ENCODE assay signal across 31 cellular contexts in genomic region chr11:70079691-70080090, GRCh38. TPM values are rescaled to one million over a fixed set of nuclear protein-coding genes. Genes with fewer than 3 reads are reported as not detected.
DNase-seq lines count a peak whose midpoint lies in the region; ATAC-seq, FAIRE-seq and TF ChIP-seq lines count a peak whose summit lies in the region.
"Had no signal": no experiment of that assay in that cellular context is flagged by ENCODE, and none has a peak within 500 bp of the region (broad histone marks: within the 10 kb centered on the region; RNA-seq: fewer than 3 reads in every experiment).

No MANE protein-coding gene starts in this region.

- no peaks in the 10 kb centered on the region for H3K36me3 Mint-ChIP-seq in MCF 10A (ENCODE audit: insufficient read depth, unreplicated experiment)
- H3K36me3 Mint-ChIP-seq in nephron (ENCODE audit: low read depth) = no peaks in the 10 kb centered on the region

- H3K4me3 ChIP-seq in thoracic aorta (peak overlapping the region; percentile 75), HepG2 (replicated peaks in 1 of 3; ENCODE audit: insufficient read depth in 1 of 3, low read depth in 2 of 3, low read length in 3 of 3) (no peak overlapping the region)
- H3K4me3 ChIP-seq: body of pancreas, HAP-1 had no signal

- no peak for FAIRE-seq in HepG2 (lab: Jason Lieb, UNC)

- H3K27me3 Mint-ChIP-seq in MCF 10A (ENCODE audit: insufficient read depth, unreplicated experiment) = no peaks in the 10 kb centered on the region
- peaks cover 80% of the 10 kb centered on the region for H3K27me3 Mint-ChIP-seq in nephron (ENCODE audit: low read depth)

- H3K4me3 Mint-ChIP-seq in MCF 10A (ENCODE audit: unreplicated experiment) (no peak overlapping the region), nephron (peak overlapping the region in 2 of 3 experiments; percentile 69)
- H3K4me3 Mint-ChIP-seq: stimulated activated naive CD8-positive, alpha-beta T cell treated with anti-CD3 and anti-CD28 coated beads, Interleukin-15, amount 100 ng/mL, for 72 hours had no signal

- no peaks in the 10 kb centered on the region for H3K79me2 ChIP-seq in HepG2 (ENCODE audit: insufficient read depth, low read length)

- in situ Hi-C loops in HepG2 (cut with HindIII; ENCODE audit: extremely low pct_ligation_motif_present, low pct_unique_long_range_greater_than_20kb) = loop anchor here (5.0 kb wide), 1 partner anchor 137 kb away; no protein-coding TSS in a partner anchor

- TF ChIP-seq POLR2A in HepG2 (IDR thresholded peaks at IDR 0.05; ENCODE audit: insufficient read depth in 1 of 2, low read depth in 2 of 2, low read length in 2 of 2) = no peak

- TF ChIP-seq EP300 in HepG2 (IDR thresholded peaks at IDR 0.05; ENCODE audit: low read depth in 2 of 2, low read length in 2 of 2) (no peak), HepG2 (CRISPR knock-in tag; IDR thresholded peaks at IDR 0.05; ENCODE audit: borderline replicate concordance) (no peak)

- DNase-seq in HT-29 (ENCODE audit: low spot score) (peak; percentile 52), MCF 10A (ENCODE audit: unreplicated experiment) (peak; percentile 7), thoracic aorta (ENCODE audit: low spot score) (no peak), COLO829 (ENCODE audit: low spot score) (no peak), HepG2 (ENCODE audit: low spot score) (no peak)
- DNase-seq: activated CD4-positive, alpha-beta T cell treated with anti-CD3 and anti-CD28 coated beads for 48 hours; activated gamma-delta T cell treated with Interleukin-2 at 50 U/mL for 16 hours; activated T-cell treated with anti-CD3 and anti-CD28 coated beads, Interleukin-2, amount 50 U/mL, for 1 hour; DMS79; effector CD4-positive, alpha-beta T cell; erythroblast; GDM1; Kasumi-1; mesenchymal stem cell; MV-4-11; NCI-H1436 treated with DMSO at 0.1 percent for 48 hours; NCI-H82; stimulated activated CD4-positive, alpha-beta T cell treated with anti-CD3 and anti-CD28 coated beads, Interleukin-1b, Interleukin-23, amount 100 ng/mL, for 48 hours; stimulated activated CD8-positive, alpha-beta memory T cell treated with anti-CD3 and anti-CD28 coated beads, Interleukin-4, amount 100 ng/mL, for 48 hours; stimulated activated naive CD8-positive, alpha-beta T cell treated with anti-CD3 and anti-CD28 coated beads, Interleukin-15, amount 100 ng/mL, for 72 hours; trophoblast cell; WERI-Rb-1 had no signal

- H3K27ac Mint-ChIP-seq in MCF 10A (ENCODE audit: low read depth, unreplicated experiment) = no peak overlapping the region
- no peak overlapping the region for H3K27ac Mint-ChIP-seq in nephron
- H3K27ac Mint-ChIP-seq: stimulated activated naive CD8-positive, alpha-beta T cell treated with anti-CD3 and anti-CD28 coated beads, Interleukin-15, amount 100 ng/mL, for 72 hours had no signal

- H3K9ac ChIP-seq in HepG2 (ENCODE audit: insufficient read depth, low read depth, low read length) = no peak overlapping the region
- H3K9ac ChIP-seq: BLaER1 had no signal

- no peaks in the 10 kb centered on the region for H4K20me1 ChIP-seq in HepG2 (ENCODE audit: insufficient read depth, low read length)

- H3K9me3 Mint-ChIP-seq in MCF 10A (ENCODE audit: unreplicated experiment) (no peaks in the 10 kb centered on the region), nephron (no peaks in the 10 kb centered on the region)
- H3K9me3 Mint-ChIP-seq: stimulated activated naive CD8-positive, alpha-beta T cell treated with anti-CD3 and anti-CD28 coated beads, Interleukin-15, amount 100 ng/mL, for 72 hours had no signal

- POLR2A ChIA-PET in MCF 10A (lab: Yijun Ruan, JAX) (no interaction called here), HepG2 (lab: Yijun Ruan, JAX) (no interaction called here)

- H3K4me1 Mint-ChIP-seq in MCF 10A (ENCODE audit: insufficient read depth, unreplicated experiment) (peaks cover 4% of the 10 kb centered on the region), nephron (peaks cover 8% of the 10 kb centered on the region)
- H3K4me1 Mint-ChIP-seq: stimulated activated naive CD8-positive, alpha-beta T cell treated with anti-CD3 and anti-CD28 coated beads, Interleukin-15, amount 100 ng/mL, for 72 hours had no signal

- TF ChIP-seq CTCF in MCF 10A (IDR thresholded peaks at IDR 0.05; ENCODE audit: unreplicated experiment) = no peak
- TF ChIP-seq CTCF in nephron (IDR thresholded peaks at IDR 0.05; ENCODE audit: unreplicated experiment in 3 of 3) = no peak
- TF ChIP-seq CTCF in thoracic aorta (IDR thresholded peaks at IDR 0.05) = no peak
- no peak for TF ChIP-seq CTCF in HepG2 (CRISPR knock-in tag; IDR thresholded peaks at IDR 0.05)

- H3K27ac ChIP-seq in thoracic aorta (peak overlapping the region; percentile 78 to 88), HepG2 (ENCODE audit: extremely low read length, insufficient read depth, low read length) (no peak overlapping the region)
- H3K27ac ChIP-seq: BLaER1, body of pancreas, HL-60, WERI-Rb-1 had no signal

- no peak overlapping the region for H3K4me2 ChIP-seq in HepG2 (ENCODE audit: low read depth, low read length)

- intact Hi-C loops in MCF 10A (cut with micrococcal nuclease) = loop anchor here (10.0 kb wide), 1 partner anchor 115 kb away; no protein-coding TSS in a partner anchor
- intact Hi-C loops in HepG2 (cut with micrococcal nuclease; ENCODE audit: unreplicated experiment) = no loop called here

- TF ChIP-seq RAD21 in HepG2 (CRISPR knock-in tag; IDR thresholded peaks at IDR 0.05) = no peak

- H3K36me3 ChIP-seq in thoracic aorta (no peaks in the 10 kb centered on the region), HepG2 (replicated peaks in 1 of 2; ENCODE audit: control insufficient read depth in 1 of 2, insufficient read depth in 2 of 2, low read length in 2 of 2) (no peaks in the 10 kb centered on the region)
- H3K36me3 ChIP-seq: BLaER1, HAP-1, WERI-Rb-1 had no signal

- BruUV-seq in MCF 10A (replicated peaks; lab: Mats Ljungman, UMichigan) = no TSS peak
- no TSS peak for BruUV-seq in HepG2 (replicated peaks; lab: Mats Ljungman, UMichigan)

- peaks cover 13 to 69% of the 10 kb centered on the region in 2 donors for H3K4me1 ChIP-seq in thoracic aorta (ENCODE audit: control insufficient read depth in 1 of 2, low read depth in 2 of 2)
- no peaks in the 10 kb centered on the region for H3K4me1 ChIP-seq in HepG2 (ENCODE audit: insufficient read depth, low read length)
- H3K4me1 ChIP-seq: HAP-1 had no signal

- H2AFZ ChIP-seq in HepG2 (ENCODE audit: low read length) = no peak overlapping the region

- CTCF ChIA-PET in MCF 10A (lab: Yijun Ruan, JAX) = no interaction called here
- CTCF ChIA-PET in HepG2 (lab: Yijun Ruan, JAX; ENCODE audit: low intra/inter-chr PET ratio, low total read pairs) = no interaction called here

- no peak for ATAC-seq in thoracic aorta (ENCODE audit: insufficient number of reproducible peaks, low FRiP score, low read depth)
- ATAC-seq in HepG2 = no peak
- ATAC-seq in GM18502 (IDR thresholded peaks at IDR 0.05; ENCODE audit: poor library complexity, unreplicated experiment) = no peak
- ATAC-seq: body of pancreas; stimulated activated naive CD8-positive, alpha-beta T cell treated with anti-CD3 and anti-CD28 coated beads, Interleukin-15, amount 100 ng/mL, for 72 hours had no signal

- H3K9me3 ChIP-seq in thoracic aorta = no peaks in the 10 kb centered on the region
- no peaks in the 10 kb centered on the region for H3K9me3 ChIP-seq in HepG2 (ENCODE audit: low read length)
- H3K9me3 ChIP-seq: BLaER1, body of pancreas, HAP-1 had no signal

- H3K27me3 ChIP-seq in thoracic aorta (replicated peaks; ENCODE audit: insufficient read depth) = no peaks in the 10 kb centered on the region
- H3K27me3 ChIP-seq in HepG2 (ENCODE audit: control insufficient read depth in 1 of 2, insufficient read depth in 2 of 2, low read length in 2 of 2) = peaks cover 2 to 55% of the 10 kb centered on the region in 2 experiments; a peak in 3 of 5 replicates

- WGBS in HepG2 (ENCODE audit: low lambda C conversion rate) = 80% methylated on average over 1 of the region's 5 CpGs

TF ChIP-seq in HepG2, 621 proteins besides CTCF, POLR2A, EP300 and RAD21 (continues in another document):
- TF ChIP-seq GPBP1L1 (CRISPR knock-in tag; IDR thresholded peaks at IDR 0.05) (no peak), ZBTB20 (CRISPR knock-in tag; IDR thresholded peaks at IDR 0.05; ENCODE audit: borderline replicate concordance, low read depth) (no peak)

RNA-seq across cellular contexts. Expression of gene ANO1, which starts 1.6 kb away (rescaled TPM):
- 83.2 and 114 TPM in 2 replicates for total RNA-seq in HT-29 (2014; rRNA removed; shearing (Covaris generic))
- total RNA-seq in MCF 10A (2022) = not detected in 2 replicates
- total RNA-seq in thoracic aorta = 100 to 1,000 TPM; 122 to 161 TPM
- not detected in 2 replicates for total RNA-seq in HepG2 (2016; rRNA removed; fragmentation: Illumina TruSeq; extraction: Trizol)
- total RNA-seq in HepG2 (2016; cell fraction: cytosol; rRNA removed; fragmentation: Illumina TruSeq; extraction: Trizol; ENCODE audit: low read depth) = not detected in 2 replicates
- total RNA-seq in HepG2 (2016; cell fraction: insoluble cytoplasmic fraction; rRNA removed; fragmentation: Illumina TruSeq; extraction: Trizol) = not detected in 2 replicates
- not detected in 2 replicates for total RNA-seq in HepG2 (2016; cell fraction: membrane; rRNA removed; fragmentation: Illumina TruSeq; extraction: Trizol)
- total RNA-seq in HepG2 (2016; cell fraction: nucleus; rRNA removed; fragmentation: Illumina TruSeq; extraction: Trizol) = not detected in 2 replicates
- polyA plus RNA-seq in HepG2 (2011; rRNA removed) = not detected in 2 replicates
- polyA plus RNA-seq in HepG2 (2011; cell fraction: cytosol; rRNA removed) = not detected in 2 replicates
- not detected in 2 replicates for polyA plus RNA-seq in HepG2 (2011; cell fraction: nucleus; rRNA removed)
- not detected in 2 replicates for polyA plus RNA-seq in HepG2 (2012)
- not detected in 2 replicates for polyA plus RNA-seq in HepG2 (2016; cell fraction: cytosol; fragmentation: Illumina TruSeq; extraction: Trizol; ENCODE audit: low read depth)
- polyA plus RNA-seq in HepG2 (2016; cell fraction: insoluble cytoplasmic fraction; fragmentation: Illumina TruSeq; extraction: Trizol; ENCODE audit: low read depth) = not detected in 2 replicates
- not detected in 2 replicates for polyA plus RNA-seq in HepG2 (2016; cell fraction: membrane; fragmentation: Illumina TruSeq; extraction: Trizol; ENCODE audit: low read depth)
- polyA plus RNA-seq in HepG2 (2016; cell fraction: nucleus; fragmentation: Illumina TruSeq; extraction: Trizol; ENCODE audit: insufficient read depth, low read depth) = not detected in 2 replicates
- polyA minus RNA-seq in HepG2 (2011; rRNA and poly(A)+ RNA removed; ENCODE audit: low replicate concordance) = 0.14 TPM in 1 of 2 replicates, not detected in the other
- not detected in 2 replicates for polyA minus RNA-seq in HepG2 (2011; cell fraction: cytosol; rRNA and poly(A)+ RNA removed)
- not detected in 2 replicates for polyA minus RNA-seq in HepG2 (2011; cell fraction: nucleus; rRNA and poly(A)+ RNA removed)
- total RNA-seq: activated CD8-positive, alpha-beta memory T cell treated with anti-CD3 and anti-CD28 coated beads for 36 hours; fibroblast of villous mesenchyme; myocyte had no signal

Comparison
In these comparisons a context has a peak if more than half of its experiments do, and no peak if none do; other contexts are left out.
1. DNase-seq: peak in HT-29 (single experiment) and MCF 10A (single experiment); none in thoracic aorta (single experiment), COLO829 (single experiment) and HepG2 (single experiment).
2. RNA of gene ANO1, which starts 1.6 kb away (total RNA-seq): 122 to 161 TPM in thoracic aorta and 83.2 to 114 TPM in HT-29; not detected in MCF 10A and not detected in HepG2; every median in the first group is over 10 times any median in the second.